Comparison of ENCODE assay signal across 9 cellular contexts in the genomic region with DNA sequence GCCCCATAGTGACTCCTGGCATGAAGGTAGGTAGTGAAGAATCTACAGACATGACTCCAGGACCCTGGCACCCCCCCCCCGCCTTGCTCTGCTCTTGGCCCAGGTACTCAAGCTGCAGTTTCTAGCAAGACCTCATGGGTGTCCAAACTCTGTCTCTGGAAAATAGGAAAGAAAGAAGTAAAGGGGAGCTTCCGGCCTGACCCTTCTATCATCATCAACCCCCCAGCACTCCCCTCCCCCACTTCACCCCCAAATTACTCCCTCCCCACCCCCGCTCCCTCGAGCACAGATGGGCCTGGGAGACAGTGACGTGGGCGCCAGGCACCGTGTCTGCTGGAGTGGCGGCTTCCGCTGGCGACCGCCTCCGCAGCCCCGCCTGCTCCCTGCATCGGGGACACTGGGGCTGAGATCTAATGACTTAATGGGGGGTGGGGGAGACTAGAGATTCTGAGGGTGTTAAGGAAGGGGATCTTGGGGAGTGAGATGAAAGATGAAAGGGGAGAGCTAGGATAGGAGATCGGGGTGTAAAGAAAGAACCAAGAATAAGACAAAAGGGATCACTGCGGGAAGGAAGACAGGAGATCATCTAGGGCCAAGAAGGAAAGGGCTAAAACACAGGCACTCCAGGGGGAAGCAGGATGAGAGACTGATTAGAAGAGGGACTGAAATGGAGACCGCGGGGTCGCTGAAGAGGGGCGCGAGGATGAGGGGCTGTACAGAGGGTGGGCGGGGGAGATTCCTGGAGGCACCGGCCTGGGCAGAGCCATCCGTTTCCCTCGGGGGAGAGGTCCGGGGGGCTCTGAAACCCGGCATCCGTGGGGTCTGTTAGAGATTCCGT. TPM values are rescaled to one million over a fixed set of nuclear protein-coding genes. Genes with fewer than 3 reads are reported as not detected.
DNase-seq lines count a peak whose midpoint lies in the region; ATAC-seq, FAIRE-seq and TF ChIP-seq lines count a peak whose summit lies in the region.
"Had no signal": no experiment of that assay in that cellular context is flagged by ENCODE, and none has a peak within 500 bp of the region (broad histone marks: within the 10 kb centered on the region; RNA-seq: fewer than 3 reads in every experiment).

No MANE protein-coding gene starts in this region.

- H3K9me3 Mint-ChIP-seq in natural killer cell treated with Interleukin-12 subunit alpha and Interleukin-12 subunit beta and Interleukin-15 and Interleukin-18, amount 100 ng/mL, for 72 hours: no peaks in the 10 kb centered on the region
- H3K9me3 Mint-ChIP-seq in type B pancreatic cell: no peaks in the 10 kb centered on the region

- ATAC-seq in A549 (no peak), GM18511 (IDR thresholded peaks at IDR 0.05; ENCODE audit: unreplicated experiment) (no peak)
- no peak for ATAC-seq in natural killer cell treated with Interleukin-12 subunit alpha and Interleukin-12 subunit beta and Interleukin-15 and Interleukin-18, amount 100 ng/mL, for 72 hours

- H3K4me2 ChIP-seq in A549: peak overlapping the region; percentile 94

- CTCF ChIA-PET in A549 (lab: Yijun Ruan, JAX): interaction anchor here (0.6 to 5.4 kb wide), 4 partner anchors 89 to 527 kb away, joined by 3 to 35 read pairs (median 7); no protein-coding TSS in a partner anchor

- no peaks in the 10 kb centered on the region for H3K9me3 ChIP-seq in A549

- no peaks in the 10 kb centered on the region; the same call in 1 of the 2 replicates for H3K36me3 ChIP-seq in H7 (replicated peaks; ENCODE audit: control insufficient read depth, insufficient read depth, low read length)

- H3K27ac Mint-ChIP-seq in natural killer cell treated with Interleukin-12 subunit alpha and Interleukin-12 subunit beta and Interleukin-15 and Interleukin-18, amount 100 ng/mL, for 72 hours: peak overlapping the region; percentile 70 to 88
- peak overlapping the region; percentile 89 for H3K27ac Mint-ChIP-seq in type B pancreatic cell

- DNase-seq in A549 (ENCODE audit: low read depth in 1 of 2, low spot score in 1 of 2) (no peak), H7 (peak; percentile 57), epithelial cell of proximal tubule (ENCODE audit: low read depth) (no peak), type B pancreatic cell (ENCODE audit: extremely low spot score, unreplicated experiment) (no peak), NCI-H146 treated with DMSO at 0.1 percent for 48 hours (lab: John Stamatoyannopoulos, UW; ENCODE audit: unreplicated experiment) (no peak)
- DNase-seq in activated CD4-positive, alpha-beta T cell treated with anti-CD3 and anti-CD28 coated beads, Interleukin-2, amount 50 U/mL, for 48 hours: peak; percentile 46 to 53
- DNase-seq in natural killer cell treated with Interleukin-12 subunit alpha and Interleukin-12 subunit beta and Interleukin-15 and Interleukin-18, amount 100 ng/mL, for 72 hours (ENCODE audit: low spot score): no peak

- peak overlapping the region; percentile 99 for H3K4me3 Mint-ChIP-seq in natural killer cell treated with Interleukin-12 subunit alpha and Interleukin-12 subunit beta and Interleukin-15 and Interleukin-18, amount 100 ng/mL, for 72 hours
- H3K4me3 Mint-ChIP-seq in type B pancreatic cell: peak overlapping the region; percentile 98

- POLR2A ChIA-PET in A549 (lab: Yijun Ruan, JAX): interaction anchor here (1.0 kb wide), 1 partner anchor 91 kb away, joined by 5 read pairs; a partner anchor contains a TSS

- TF ChIP-seq POLR2A in A549 (IDR thresholded peaks at IDR 0.05; ENCODE audit: low read length): no peak

- TF ChIP-seq RAD21 in A549 (conservative IDR thresholded peaks at IDR 0.05 in 1 of 2, IDR thresholded peaks at IDR 0.05 in 1 of 2): no peak

- peaks cover 0 to 9% of the 10 kb centered on the region in 2 donors for H3K27me3 Mint-ChIP-seq in natural killer cell treated with Interleukin-12 subunit alpha and Interleukin-12 subunit beta and Interleukin-15 and Interleukin-18, amount 100 ng/mL, for 72 hours
- peaks cover 22% of the 10 kb centered on the region for H3K27me3 Mint-ChIP-seq in type B pancreatic cell

- WGBS in A549 (ENCODE audit: missing lambda C conversion rate): 30% methylated on average over 12 of the region's 29 CpGs

- TF ChIP-seq EP300 in A549 (IDR thresholded peaks at IDR 0.05): no peak

- H3K4me1 ChIP-seq in A549: peaks cover 29% of the 10 kb centered on the region

- H3K4me3 ChIP-seq in A549 (peak overlapping the region; percentile 48), H7 (ENCODE audit: insufficient read depth, low read depth, low read length) (peak overlapping the region; percentile 65), epithelial cell of proximal tubule (ENCODE audit: low read depth, low read length) (peak overlapping the region; percentile 52)

- peak overlapping the region; percentile 43 to 83 for H3K27ac ChIP-seq in A549

- no peaks in the 10 kb centered on the region for H3K36me3 Mint-ChIP-seq in natural killer cell treated with Interleukin-12 subunit alpha and Interleukin-12 subunit beta and Interleukin-15 and Interleukin-18, amount 100 ng/mL, for 72 hours
- no peaks in the 10 kb centered on the region for H3K36me3 Mint-ChIP-seq in type B pancreatic cell

- TF ChIP-seq CTCF in A549 (IDR thresholded peaks at IDR 0.05): no peak
- no peak for TF ChIP-seq CTCF in epithelial cell of proximal tubule (conservative IDR thresholded peaks at IDR 0.05; ENCODE audit: low read depth, low read length)
- no peak for TF ChIP-seq CTCF in type B pancreatic cell (conservative IDR thresholded peaks at IDR 0.05)

- no peak for FAIRE-seq in A549 (lab: Jason Lieb, UNC)

- no peaks in the 10 kb centered on the region for H3K27me3 ChIP-seq in H7 (ENCODE audit: control insufficient read depth, insufficient read depth, low read length)

- H3K4me1 Mint-ChIP-seq in natural killer cell treated with Interleukin-12 subunit alpha and Interleukin-12 subunit beta and Interleukin-15 and Interleukin-18, amount 100 ng/mL, for 72 hours (ENCODE audit: low read depth in 2 of 2): peaks cover 42% of the 10 kb centered on the region in 2 donors
- H3K4me1 Mint-ChIP-seq in type B pancreatic cell (ENCODE audit: unreplicated experiment): peaks cover 31% of the 10 kb centered on the region

TF ChIP-seq in A549, 52 proteins besides CTCF, POLR2A, EP300 and RAD21:
- TF ChIP-seq POLR2AphosphoS2 (conservative IDR thresholded peaks at IDR 0.05; ENCODE audit: low read length) (no peak), KDM5A (IDR thresholded peaks at IDR 0.05) (no peak), MAFK (IDR thresholded peaks at IDR 0.05; ENCODE audit: partially characterized antibody) (no peak), NPAS2 (CRISPR knock-in tag; IDR thresholded peaks at IDR 0.05; ENCODE audit: borderline replicate concordance) (no peak), RCOR1 (IDR thresholded peaks at IDR 0.05; ENCODE audit: low read depth, low read length) (no peak), GATA3 (IDR thresholded peaks at IDR 0.05; ENCODE audit: borderline replicate concordance) (no peak), CHD2 (IDR thresholded peaks at IDR 0.05; ENCODE audit: low read length, partially characterized antibody) (no peak), FOSB (CRISPR knock-in tag; IDR thresholded peaks at IDR 0.05) (no peak), MYC (IDR thresholded peaks at IDR 0.05; ENCODE audit: borderline replicate concordance, low read length) (no peak), CBX8 (IDR thresholded peaks at IDR 0.05) (no peak)
- TF ChIP-seq, protein P1, sequence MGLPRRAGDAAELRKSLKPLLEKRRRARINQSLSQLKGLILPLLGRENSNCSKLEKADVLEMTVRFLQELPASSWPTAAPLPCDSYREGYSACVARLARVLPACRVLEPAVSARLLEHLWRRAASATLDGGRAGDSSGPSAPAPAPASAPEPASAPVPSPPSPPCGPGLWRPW (IDR thresholded peaks at IDR 0.05): no peak
TF ChIP-seq in A549: peak in this region for 0.

RNA-seq across cellular contexts. Expression of a gene that starts 1.1 kb away (rescaled TPM):
- 0.72 and 1.6 TPM in 2 replicates for polyA plus RNA-seq in A549 (2011; rRNA removed)
- polyA plus RNA-seq in A549 (2012; cell fraction: cytosol; rRNA removed): 1.0 and 1.4 TPM in 2 replicates
- polyA plus RNA-seq in A549 (2012; cell fraction: nucleus; rRNA removed): 0.80 and 0.97 TPM in 2 replicates
- 3.1 to 4.4 TPM (median 3.9 TPM) in 3 replicates for polyA plus RNA-seq in A549 (2017; fragmentation: RNase III; extraction: RNeasy Plus Mini Kit Qiagen cat#74134 plus additional on column Dnase treatment)
- 1.1 and 1.7 TPM in 2 replicates for polyA minus RNA-seq in A549 (2011; rRNA and poly(A)+ RNA removed)
- 48.9 and 51.2 TPM in 2 replicates for total RNA-seq in H7 (2014; rRNA removed; shearing (Covaris generic))
- 11.1 and 20.2 TPM in 2 replicates for total RNA-seq in epithelial cell of proximal tubule
- total RNA-seq in natural killer cell treated with Interleukin-12 subunit alpha and Interleukin-12 subunit beta and Interleukin-15 and Interleukin-18, amount 100 ng/mL, for 72 hours: 1 to 10 TPM; 1.7 to 5.0 TPM
- 4.8 and 12.2 TPM in 2 replicates for total RNA-seq in type B pancreatic cell (ENCODE audit: low replicate concordance)

RNA-seq across cellular contexts. Expression of a gene that starts 30.4 kb away (rescaled TPM):
- polyA plus RNA-seq in A549 (2011; rRNA removed) (0.01 TPM in 1 of 2 replicates, not detected in the other), A549 (2017; fragmentation: RNase III; extraction: RNeasy Plus Mini Kit Qiagen cat#74134 plus additional on column Dnase treatment) (not detected in 3 replicates)
- polyA plus RNA-seq in A549 (2012; cell fraction: cytosol; rRNA removed): not detected in 2 replicates
- not detected in 2 replicates for polyA plus RNA-seq in A549 (2012; cell fraction: nucleus; rRNA removed)
- not detected in 2 replicates for polyA minus RNA-seq in A549 (2011; rRNA and poly(A)+ RNA removed)
- 0.37 and 0.42 TPM in 2 replicates for total RNA-seq in H7 (2014; rRNA removed; shearing (Covaris generic))
- total RNA-seq in epithelial cell of proximal tubule (0.12 TPM in 1 of 2 replicates, not detected in the other), type B pancreatic cell (ENCODE audit: low replicate concordance) (0.19 and 0.88 TPM in 2 replicates)
- not detected for total RNA-seq in natural killer cell treated with Interleukin-12 subunit alpha and Interleukin-12 subunit beta and Interleukin-15 and Interleukin-18, amount 100 ng/mL, for 72 hours
- total RNA-seq: pulmonary artery endothelial cell had no signal

Comparison
In these comparisons a context has a peak if more than half of its experiments do, and no peak if none do; other contexts are left out.
1. DNase-seq: peak in H7 (single experiment) and activated CD4-positive, alpha-beta T cell treated with anti-CD3 and anti-CD28 coated beads, Interleukin-2, amount 50 U/mL, for 48 hours (2 of 2); none in A549 (0 of 2), epithelial cell of proximal tubule (single experiment), natural killer cell treated with Interleukin-12 subunit alpha and Interleukin-12 subunit beta and Interleukin-15 and Interleukin-18, amount 100 ng/mL, for 72 hours (single experiment), type B pancreatic cell (single experiment) and NCI-H146 treated with DMSO at 0.1 percent for 48 hours (single experiment).
2. Peak in every context shown above with its lines, with median percentiles within 50 percentile points of each other: H3K4me3 ChIP-seq.